ENCODE assay signal across 7 cellular contexts in genomic region chr19:13152854-13153626, GRCh38. TPM values are rescaled to one million over a fixed set of nuclear protein-coding genes. Genes with fewer than 3 reads are reported as not detected.
DNase-seq lines count a peak whose midpoint lies in the region; ATAC-seq and TF ChIP-seq lines count a peak whose summit lies in the region.

No MANE protein-coding gene starts in this region.

- ATAC-seq in GM18517 (IDR thresholded peaks at IDR 0.05; ENCODE audit: unreplicated experiment) (peak; percentile 28), HG03378 (IDR thresholded peaks at IDR 0.05; ENCODE audit: unreplicated experiment) (peak; percentile 34)

- peak; percentile 91 for DNase-seq in NCI-H510A treated with DMSO at 0.1 percent for 48 hours (lab: John Stamatoyannopoulos, UW)
- peak; percentile 96 to 98 for DNase-seq in activated CD4-positive, alpha-beta T cell treated with anti-CD3 and anti-CD28 coated beads for 24 hours (ENCODE audit: low read depth in 2 of 2)
- DNase-seq in cerebellar nuclear complex (lab: John Stamatoyannopoulos, UW) = peak; percentile 67 to 87
- no peak for DNase-seq in kidney epithelial cell (ENCODE audit: low read depth)
- DNase-seq in stimulated activated CD4-positive, alpha-beta T cell treated with anti-CD3 and anti-CD28 coated beads, Interleukin-15, amount 100 ng/mL, for 24 hours = peak; percentile 96

- TF ChIP-seq CTCF in kidney epithelial cell (IDR thresholded peaks at IDR 0.05; ENCODE audit: insufficient read depth, low read length, poor library complexity, severe bottlenecking) = no peak

- H3K4me3 ChIP-seq in kidney epithelial cell (ENCODE audit: low read depth, low read length) = peak overlapping the region; percentile 75

- no peaks in the 10 kb centered on the region for H3K27me3 ChIP-seq in kidney epithelial cell (ENCODE audit: control insufficient read depth, insufficient read depth, low read length)

- peaks cover 5% of the 10 kb centered on the region for H3K36me3 ChIP-seq in kidney epithelial cell (ENCODE audit: control insufficient read depth, insufficient read depth, low read length)

RNA-seq across cellular contexts. Expression of gene IER2, which starts 2.8 kb away (rescaled TPM):
- 130 and 169 TPM in 2 replicates for total RNA-seq in kidney epithelial cell

RNA-seq across cellular contexts. Expression of gene STX10, which starts 2.9 kb away (rescaled TPM):
- total RNA-seq in kidney epithelial cell = 66.2 and 70.2 TPM in 2 replicates

RNA-seq across cellular contexts. Expression of gene NACC1, which starts 35.0 kb away (rescaled TPM):
- total RNA-seq in kidney epithelial cell = 66.1 and 87.8 TPM in 2 replicates

RNA-seq across cellular contexts. Expression of gene TRMT1, which starts 36.5 kb away (rescaled TPM):
- 69.4 and 74.7 TPM in 2 replicates for total RNA-seq in kidney epithelial cell

RNA-seq across cellular contexts. Expression of gene LYL1, which starts 50.4 kb away (rescaled TPM):
- total RNA-seq in kidney epithelial cell = 3.3 and 5.3 TPM in 2 replicates
